Comparison of ENCODE assay signal across 8 cellular contexts in the genomic region with DNA sequence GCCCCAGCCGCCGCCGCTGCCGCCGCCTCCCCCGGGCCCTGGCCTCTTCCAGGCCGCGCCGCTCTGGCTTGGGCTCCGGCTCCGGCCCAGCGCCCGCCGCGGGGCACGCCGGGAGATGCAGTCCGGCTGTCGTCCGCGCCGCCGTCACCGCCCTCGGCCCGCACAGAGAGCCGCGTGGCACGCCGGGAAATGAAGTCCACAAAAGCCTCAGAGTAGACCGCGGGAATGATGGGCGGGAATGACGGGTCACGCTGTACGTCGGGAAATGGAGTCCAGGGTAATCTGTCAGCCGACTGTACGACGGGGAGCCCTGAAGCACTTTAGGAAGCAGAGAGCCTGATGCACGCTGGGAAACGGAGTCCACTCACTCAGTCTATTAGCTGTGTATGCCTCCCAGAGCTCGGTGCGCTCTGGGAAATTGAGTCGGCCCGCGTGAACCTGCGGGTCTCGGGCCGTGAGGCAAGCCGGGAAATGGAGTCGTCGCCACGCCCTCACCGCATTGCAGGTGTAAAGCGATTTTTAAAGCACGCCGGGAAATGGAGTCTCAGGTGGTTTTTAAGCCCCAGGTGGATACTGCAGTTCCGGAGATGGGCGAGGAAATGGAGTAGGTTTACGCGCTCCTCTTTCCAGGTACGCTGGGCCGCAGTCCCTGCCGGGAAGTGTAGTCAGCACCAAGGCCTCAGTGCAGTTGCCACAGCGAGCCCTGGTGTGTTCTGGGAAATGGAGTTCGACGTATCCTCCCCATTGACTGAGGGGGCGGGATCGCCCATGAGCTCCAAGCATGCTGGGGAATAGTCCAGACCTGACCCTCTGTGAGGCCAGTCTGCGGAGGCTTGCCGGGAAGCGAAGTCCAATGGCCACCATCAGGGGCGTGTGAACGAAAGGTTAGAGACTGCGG. TPM values are rescaled to one million over a fixed set of nuclear protein-coding genes. Genes with fewer than 3 reads are reported as not detected.
DNase-seq lines count a peak whose midpoint lies in the region; ATAC-seq lines count a peak whose summit lies in the region.

A gene (minus strand): TSS at position 91 of the 898 bp plus-strand sequence. CDS start 137 bp downstream, outside the sequence.

- peaks cover 6% of the 10 kb centered on the region for H3K36me3 ChIP-seq in effector memory CD4-positive, alpha-beta T cell (ENCODE audit: control insufficient read depth, insufficient read depth, low read length)

- H3K4me3 ChIP-seq in effector memory CD4-positive, alpha-beta T cell (ENCODE audit: insufficient read depth, low read depth, low read length, poor library complexity, severe bottlenecking) = peak within 1 kb of the TSS; percentile 57

- H3K4me1 ChIP-seq in effector memory CD4-positive, alpha-beta T cell (ENCODE audit: control insufficient read depth, insufficient read depth, low read length, poor library complexity, severe bottlenecking) = peaks cover 25% of the 10 kb centered on the region

- DNase-seq in COLO668 (lab: John Stamatoyannopoulos, UW; ENCODE audit: unreplicated experiment) = peak; percentile 99
- peak; percentile 99 for DNase-seq in HT1080 (ENCODE audit: low read depth)
- DNase-seq in NOMO-1 treated with DMSO at 0.1 percent for 48 hours (lab: John Stamatoyannopoulos, UW; ENCODE audit: unreplicated experiment) = peak; percentile 98
- peak; percentile 88 to 91 for DNase-seq in activated CD8-positive, alpha-beta memory T cell treated with anti-CD3 and anti-CD28 coated beads for 4 hours (ENCODE audit: low read depth in 2 of 2)
- peak; percentile 94 to 97 (median 96) for DNase-seq in effector memory CD4-positive, alpha-beta T cell
- DNase-seq in lung microvascular endothelial cell (ENCODE audit: low read depth in 2 of 2) = peak; percentile 100
- DNase-seq in stimulated activated CD4-positive, alpha-beta T cell treated with anti-CD3 and anti-CD28 coated beads, TNF-alpha, amount 100 ng/mL, for 48 hours (ENCODE audit: low read depth in 3 of 3) = peak; percentile 90 to 91 (median 91)

- no peaks in the 10 kb centered on the region for H3K9me3 ChIP-seq in effector memory CD4-positive, alpha-beta T cell (ENCODE audit: control insufficient read depth, low read length)

- H3K27me3 ChIP-seq in effector memory CD4-positive, alpha-beta T cell (replicated peaks; ENCODE audit: control insufficient read depth, insufficient read depth, low read length, poor library complexity, severe bottlenecking) = no peaks in the 10 kb centered on the region

- ATAC-seq in GM21360 (IDR thresholded peaks at IDR 0.05; ENCODE audit: unreplicated experiment) = peak; percentile 60

- peak within 1 kb of the TSS; percentile 82 for H3K27ac ChIP-seq in effector memory CD4-positive, alpha-beta T cell (ENCODE audit: insufficient read depth, low read length, poor library complexity, severe bottlenecking)

RNA-seq across cellular contexts. Expression of the gene that starts here (rescaled TPM):
- 25.6 and 32.8 TPM in 2 replicates for total RNA-seq in HT1080 (2014; rRNA removed; shearing (Covaris generic))
- 73.7 and 82.7 TPM in 2 replicates for polyA plus RNA-seq in HT1080 (2015; cell fraction: cytosol; rRNA removed)
- 51.2 and 53.8 TPM in 2 replicates for polyA plus RNA-seq in HT1080 (2015; cell fraction: nucleus; rRNA removed)
- 8.3 and 11.3 TPM in 2 replicates for total RNA-seq in lung microvascular endothelial cell

Comparison
In these comparisons a context has a peak if more than half of its experiments do, and no peak if none do; other contexts are left out.
1. Peak in every context shown above with its lines: DNase-seq, ATAC-seq, H3K4me3 ChIP-seq and H3K27ac ChIP-seq.